ENCODE assay signal across 26 cellular contexts in the genomic region with DNA sequence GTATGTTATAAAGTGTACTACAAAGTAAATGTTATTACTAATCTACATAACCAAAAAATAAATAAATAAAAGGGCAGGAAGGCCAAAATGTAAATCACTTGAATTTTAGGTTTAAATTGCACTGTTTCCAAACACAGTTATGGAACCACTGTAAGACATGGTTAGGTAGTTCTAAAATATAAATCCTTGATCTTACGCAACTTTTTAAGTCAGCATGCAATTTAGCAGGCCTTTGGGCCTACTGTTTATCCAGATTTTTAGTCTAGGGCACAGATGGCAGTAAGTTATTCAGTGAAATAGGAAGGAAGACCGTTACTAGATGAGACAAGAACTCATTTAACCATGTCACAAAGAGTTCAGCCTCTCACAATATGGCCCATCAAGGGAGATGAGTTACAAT.
"Had no signal": no experiment of that assay in that cellular context is flagged by ENCODE, and none has a peak within 500 bp of the region (broad histone marks: within the 10 kb centered on the region; RNA-seq: fewer than 3 reads in every experiment).

No MANE protein-coding gene starts in this region.

- H3K27me3 ChIP-seq: neural progenitor cell, neutrophil, right atrium auricular region, tibial nerve, uterus had no signal

- H3K36me3 Mint-ChIP-seq: mesothelial cell of epicardium, type B pancreatic cell had no signal

- H3K27ac Mint-ChIP-seq: mesothelial cell of epicardium; naive B cell; natural killer cell; neural progenitor cell; stimulated activated naive B cell treated with anti-CD40 and anti-IgM and Interleukin-4, amounts not matched to agents 10 μg/mL and 1 μg/mL and 100 μg/mL, for 72 hours; type B pancreatic cell had no signal

- H3K27ac ChIP-seq: left ventricle myocardium inferior, neural progenitor cell, neutrophil, parathyroid adenoma, psoas muscle, right atrium auricular region, skin epidermis, tibial nerve, uterus had no signal

- DNase-seq: islet precursor cell; left ventricle myocardium inferior; mesendoderm; naive B cell; natural killer cell; nephron progenitor cell; occipital lobe; psoas muscle; stimulated activated CD4-positive, alpha-beta T cell treated with anti-CD3 and anti-CD28 coated beads, Interleukin-12 subunit alpha, Interleukin-12 subunit beta, amount 100 ng/mL, for 4 hours; stimulated activated CD4-positive, alpha-beta T cell treated with anti-CD3 and anti-CD28 coated beads, Interleukin-15, amount 100 ng/mL, for 24 hours; stimulated activated CD4-positive, alpha-beta T cell treated with anti-CD3 and anti-CD28 coated beads, Interleukin-2, amount 100 ng/mL, for 24 hours; stimulated activated CD4-positive, alpha-beta T cell treated with anti-CD3 and anti-CD28 coated beads, Interleukin-4, amount 100 ng/mL, for 1 hour; stimulated activated naive B cell treated with anti-CD40 and anti-IgM and Interleukin-4, amounts not matched to agents 10 μg/mL and 1 μg/mL and 100 μg/mL, for 72 hours; stimulated activated naive CD8-positive, alpha-beta T cell treated with anti-CD3 and anti-CD28 coated beads, Interleukin-15, Interleukin-2, amounts not matched to agents 100 U/mL and 50 U/mL, for 24 hours; substantia nigra; uterus had no signal

- H2AFZ ChIP-seq: neural progenitor cell, parathyroid adenoma had no signal

- H3K36me3 ChIP-seq: left ventricle myocardium inferior, neural progenitor cell, neutrophil, right atrium auricular region, tibial nerve, uterus had no signal

- H3K4me3 ChIP-seq: left ventricle myocardium inferior, lung, neural progenitor cell, psoas muscle, right atrium auricular region, skin epidermis, tibial nerve, uterus had no signal

- H3K4me3 Mint-ChIP-seq: mesothelial cell of epicardium; naive B cell; natural killer cell; nephron progenitor cell; neural progenitor cell; stimulated activated naive B cell treated with anti-CD40 and anti-IgM and Interleukin-4, amounts not matched to agents 10 μg/mL and 1 μg/mL and 100 μg/mL, for 72 hours; type B pancreatic cell had no signal

- H3K9me3 Mint-ChIP-seq: mesothelial cell of epicardium; natural killer cell; nephron progenitor cell; neural progenitor cell; stimulated activated naive B cell treated with anti-CD40 and anti-IgM and Interleukin-4, amounts not matched to agents 10 μg/mL and 1 μg/mL and 100 μg/mL, for 72 hours; type B pancreatic cell had no signal

- ATAC-seq: natural killer cell; sciatic nerve; stimulated activated naive B cell treated with anti-CD40 and anti-IgM and Interleukin-4, amounts not matched to agents 10 μg/mL and 1 μg/mL and 100 μg/mL, for 72 hours; stimulated activated naive CD8-positive, alpha-beta T cell treated with anti-CD3 and anti-CD28 coated beads, Interleukin-15, Interleukin-2, amounts not matched to agents 100 U/mL and 50 U/mL, for 24 hours had no signal

- H3K4me1 ChIP-seq: neural progenitor cell, parathyroid adenoma, psoas muscle, right atrium auricular region, tibial nerve, uterus had no signal

- H3K9ac ChIP-seq: neural progenitor cell, parathyroid adenoma had no signal

- H3K9me3 ChIP-seq: left ventricle myocardium inferior, neutrophil, psoas muscle, right atrium auricular region, tibial nerve, uterus had no signal

- H3K4me1 Mint-ChIP-seq: mesothelial cell of epicardium; naive B cell; stimulated activated naive B cell treated with anti-CD40 and anti-IgM and Interleukin-4, amounts not matched to agents 10 μg/mL and 1 μg/mL and 100 μg/mL, for 72 hours had no signal

- H3K4me2 ChIP-seq: neural progenitor cell had no signal

- H3K27me3 Mint-ChIP-seq: stimulated activated naive B cell treated with anti-CD40 and anti-IgM and Interleukin-4, amounts not matched to agents 10 μg/mL and 1 μg/mL and 100 μg/mL, for 72 hours had no signal
